In genomic region chr4:82217986-82218715, GRCh38 we compare ENCODE assay signal across 9 cellular contexts.
DNase-seq lines count a peak whose midpoint lies in the region; ATAC-seq, FAIRE-seq and TF ChIP-seq lines count a peak whose summit lies in the region.
"Had no signal": no experiment of that assay in that cellular context is flagged by ENCODE, and none has a peak within 500 bp of the region (broad histone marks: within the 10 kb centered on the region; RNA-seq: fewer than 3 reads in every experiment).

No MANE protein-coding gene starts in this region.

- H3K4me3 ChIP-seq in H7 (ENCODE audit: insufficient read depth, low read depth, low read length): no peak overlapping the region
- no peak overlapping the region for H3K4me3 ChIP-seq in astrocyte (ENCODE audit: insufficient read depth, low read depth, low read length)
- no peak overlapping the region for H3K4me3 ChIP-seq in right lobe of liver

- peaks cover 2% of the 10 kb centered on the region for H3K9me3 ChIP-seq in astrocyte (ENCODE audit: insufficient read depth, low read depth, low read length)
- no peaks in the 10 kb centered on the region for H3K9me3 ChIP-seq in right lobe of liver

- H3K9me3 Mint-ChIP-seq in astrocyte (ENCODE audit: unreplicated experiment): peaks cover 2% of the 10 kb centered on the region

- H3K79me2 ChIP-seq in astrocyte (ENCODE audit: insufficient read depth, low read length): no peaks in the 10 kb centered on the region

- H3K4me3 Mint-ChIP-seq in astrocyte (ENCODE audit: unreplicated experiment): no peak overlapping the region

- intact Hi-C loops in right lobe of liver (cut with DNase I): no loop called here
- intact Hi-C loops in cardiac septum (cut with DNase I): no loop called here

- DNase-seq in DMS 273 (lab: John Stamatoyannopoulos, UW; ENCODE audit: unreplicated experiment) (peak; percentile 33), DMS 273 treated with DMSO at 0.1 percent for 48 hours (lab: John Stamatoyannopoulos, UW) (no peak), H7 (peak; percentile 10), astrocyte (ENCODE audit: low read depth) (no peak), right lobe of liver (no peak), cardiac septum (ENCODE audit: low spot score) (no peak), NCI-H226 (no peak)
- no peak for DNase-seq in activated CD8-positive, alpha-beta memory T cell treated with anti-CD3 and anti-CD28 coated beads, Interleukin-2, amount 50 U/mL, for 48 hours
- DNase-seq: 8988T had no signal

- TF ChIP-seq CTCF in astrocyte (IDR thresholded peaks at IDR 0.05; ENCODE audit: insufficient read depth, low read depth, low read length) (peak; percentile 34), right lobe of liver (IDR thresholded peaks at IDR 0.05) (peak in 3 of 4 donors; percentile 11 to 30 (median 22))

- no peaks in the 10 kb centered on the region for H4K20me1 ChIP-seq in astrocyte (ENCODE audit: insufficient read depth, low read length)

- FAIRE-seq in astrocyte (lab: Jason Lieb, UNC): no peak

- peak in 1 of 4 donors; percentile 34 for ATAC-seq in right lobe of liver

- H3K36me3 Mint-ChIP-seq in astrocyte (ENCODE audit: low read depth, unreplicated experiment): no peaks in the 10 kb centered on the region

- no peaks in the 10 kb centered on the region for H3K4me1 ChIP-seq in astrocyte (ENCODE audit: insufficient read depth, low read length)
- no peaks in the 10 kb centered on the region for H3K4me1 ChIP-seq in right lobe of liver

- no peak overlapping the region for H3K4me2 ChIP-seq in astrocyte (ENCODE audit: low read length)

- no peaks in the 10 kb centered on the region for H3K27me3 ChIP-seq in H7 (ENCODE audit: control insufficient read depth, insufficient read depth, low read length)
- no peaks in the 10 kb centered on the region for H3K27me3 ChIP-seq in astrocyte (ENCODE audit: insufficient read depth, low read length)
- H3K27me3 ChIP-seq in right lobe of liver: no peaks in the 10 kb centered on the region

- 57% methylated on average over 3 of the region's 3 CpGs for WGBS in right lobe of liver (ENCODE audit: insufficient coverage, low coverage, low lambda C conversion rate, missing lambda C conversion rate)

- H3K27ac ChIP-seq in astrocyte (ENCODE audit: low read depth, low read length): no peak overlapping the region
- H3K27ac ChIP-seq in right lobe of liver: no peak overlapping the region

- no peak overlapping the region for H3K9ac ChIP-seq in astrocyte (ENCODE audit: low read length)

- peaks cover 16% of the 10 kb centered on the region for H3K27me3 Mint-ChIP-seq in astrocyte (ENCODE audit: low read depth, unreplicated experiment)

- TF ChIP-seq POLR2A in right lobe of liver (IDR thresholded peaks at IDR 0.05): no peak

- no peak overlapping the region for H3K27ac Mint-ChIP-seq in astrocyte (ENCODE audit: unreplicated experiment)

- no peaks in the 10 kb centered on the region for H3K4me1 Mint-ChIP-seq in astrocyte (ENCODE audit: low read depth, unreplicated experiment)

- no peaks in the 10 kb centered on the region for H3K36me3 ChIP-seq in H7 (replicated peaks; ENCODE audit: control insufficient read depth, insufficient read depth, low read length)
- no peaks in the 10 kb centered on the region for H3K36me3 ChIP-seq in astrocyte (ENCODE audit: insufficient read depth, low read length)
- no peaks in the 10 kb centered on the region for H3K36me3 ChIP-seq in right lobe of liver

- no peak overlapping the region for H2AFZ ChIP-seq in astrocyte (ENCODE audit: low read depth, low read length)

Comparison
In these comparisons a context has a peak if more than half of its experiments do, and no peak if none do; other contexts are left out.
1. DNase-seq: peak in DMS 273 (single experiment) and H7 (single experiment); none in DMS 273 treated with DMSO at 0.1 percent for 48 hours (single experiment), astrocyte (single experiment), right lobe of liver (0 of 3), activated CD8-positive, alpha-beta memory T cell treated with anti-CD3 and anti-CD28 coated beads, Interleukin-2, amount 50 U/mL, for 48 hours (single experiment), cardiac septum (single experiment) and NCI-H226 (single experiment).